In genomic region chr7:1729773-1730172, GRCh38 we compare ENCODE assay signal across 16 cellular contexts. TPM values are rescaled to one million over a fixed set of nuclear protein-coding genes. Genes with fewer than 3 reads are reported as not detected.
A peak's percentile ranks its signal among the peaks of the same experiment; 100 is the strongest.
DNase-seq lines count a peak whose midpoint lies in the region; ATAC-seq and TF ChIP-seq lines count a peak whose summit lies in the region.
"Had no signal": no experiment of that assay in that cellular context is flagged by ENCODE, and none has a peak within 500 bp of the region (broad histone marks: within the 10 kb centered on the region; RNA-seq: fewer than 3 reads in every experiment).

No MANE protein-coding gene starts in this region.

- no peak overlapping the region for H3K27ac Mint-ChIP-seq in activated CD8-positive, alpha-beta T cell treated with anti-CD3 and anti-CD28 coated beads, Interleukin-2, amount 10 ng/mL, durations not matched to agents 7 days and 5 days
- H3K27ac Mint-ChIP-seq: CD4-positive, CD25-positive, alpha-beta regulatory T cell; CD8-positive, alpha-beta T cell; GM23338; H9 had no signal

- no peak for TF ChIP-seq CTCF in heart left ventricle (IDR thresholded peaks at IDR 0.05)

- H3K4me1 Mint-ChIP-seq in activated CD8-positive, alpha-beta T cell treated with anti-CD3 and anti-CD28 coated beads, Interleukin-2, amount 10 ng/mL, durations not matched to agents 7 days and 5 days (ENCODE audit: low read depth), result no peaks in the 10 kb centered on the region

- intact Hi-C loops in left ventricle myocardium superior (cut with micrococcal nuclease) (no loop called here), heart left ventricle (cut with DNase I) (loop anchor here in 1 of 10 donors (5.0 kb wide), 1 partner anchor 62 kb away; no protein-coding TSS in a partner anchor)

- TF ChIP-seq POLR2A in heart left ventricle (IDR thresholded peaks at IDR 0.05), result no peak

- H3K4me3 Mint-ChIP-seq in activated CD8-positive, alpha-beta T cell treated with anti-CD3 and anti-CD28 coated beads, Interleukin-2, amount 10 ng/mL, durations not matched to agents 7 days and 5 days, result no peak overlapping the region
- H3K4me3 Mint-ChIP-seq: CD4-positive, CD25-positive, alpha-beta regulatory T cell; CD8-positive, alpha-beta T cell; GM23338; H9 had no signal

- ATAC-seq in left ventricle myocardium superior, result no peak
- no peak for ATAC-seq in heart left ventricle
- ATAC-seq in activated CD8-positive, alpha-beta T cell treated with anti-CD3 and anti-CD28 coated beads, Interleukin-2, amount 10 ng/mL, durations not matched to agents 7 days and 5 days, result no peak
- no peak for ATAC-seq in HG02970 (IDR thresholded peaks at IDR 0.05; ENCODE audit: low FRiP score, unreplicated experiment)
- ATAC-seq: CD8-positive, alpha-beta T cell; GM23338; HCT116 had no signal

- CTCF ChIA-PET in activated CD8-positive, alpha-beta T cell treated with anti-CD3 and anti-CD28 coated beads, Interleukin-2, amount 10 ng/mL, durations not matched to agents 7 days and 5 days (lab: Charles Lee), result no interaction called here

- H3K27me3 Mint-ChIP-seq in activated CD8-positive, alpha-beta T cell treated with anti-CD3 and anti-CD28 coated beads, Interleukin-2, amount 10 ng/mL, durations not matched to agents 7 days and 5 days (ENCODE audit: low read depth), result peaks cover 4% of the 10 kb centered on the region

- DNase-seq in left ventricle myocardium superior, result peak; percentile 16
- DNase-seq in heart left ventricle, result no peak
- peak; percentile 46 for DNase-seq in NCI-H345 (lab: John Stamatoyannopoulos, UW)
- DNase-seq in NCI-H69 (lab: John Stamatoyannopoulos, UW), result peak; percentile 62
- DNase-seq in activated CD8-positive, alpha-beta T cell treated with anti-CD3 and anti-CD28 coated beads, Interleukin-2, amount 10 ng/mL, durations not matched to agents 7 days and 5 days, result no peak
- DNase-seq: Caco-2; CD4-positive, CD25-positive, alpha-beta regulatory T cell; CD8-positive, alpha-beta T cell; DMS153; DND-41; H9 had no signal

- no peaks in the 10 kb centered on the region for H3K9me3 Mint-ChIP-seq in activated CD8-positive, alpha-beta T cell treated with anti-CD3 and anti-CD28 coated beads, Interleukin-2, amount 10 ng/mL, durations not matched to agents 7 days and 5 days (ENCODE audit: insufficient read depth)
- H3K9me3 Mint-ChIP-seq: CD8-positive, alpha-beta T cell had no signal

- peaks cover 0 to 27% (median 15%) of the 10 kb centered on the region in 12 donors for H3K9me3 ChIP-seq in heart left ventricle

- no peak overlapping the region for H3K27ac ChIP-seq in heart left ventricle
- H3K27ac ChIP-seq: C4-2B had no signal

- H3K36me3 Mint-ChIP-seq in activated CD8-positive, alpha-beta T cell treated with anti-CD3 and anti-CD28 coated beads, Interleukin-2, amount 10 ng/mL, durations not matched to agents 7 days and 5 days (ENCODE audit: low read depth), result no peaks in the 10 kb centered on the region
- H3K36me3 Mint-ChIP-seq: CD4-positive, CD25-positive, alpha-beta regulatory T cell; CD8-positive, alpha-beta T cell had no signal

- no peak overlapping the region for H3K4me3 ChIP-seq in heart left ventricle
- H3K4me3 ChIP-seq: GM23338 had no signal

- POLR2A ChIA-PET in activated CD8-positive, alpha-beta T cell treated with anti-CD3 and anti-CD28 coated beads, Interleukin-2, amount 10 ng/mL, durations not matched to agents 7 days and 5 days (lab: Charles Lee), result no interaction called here

- peaks cover 0 to 18% (median 4%) of the 10 kb centered on the region in 12 donors for H3K4me1 ChIP-seq in heart left ventricle
- H3K4me1 ChIP-seq: Caco-2 had no signal

- peaks cover 0 to 7% (median 0%) of the 10 kb centered on the region in 9 donors for H3K36me3 ChIP-seq in heart left ventricle

- no peaks in the 10 kb centered on the region for H3K27me3 ChIP-seq in heart left ventricle

- 89 to 93% (median 90%) methylated on average over 16 of the region's 16 CpGs for WGBS in heart left ventricle, 4 donors

RNA-seq across cellular contexts. Expression of gene ELFN1, which starts 59.7 kb away (rescaled TPM):
- total RNA-seq in left ventricle myocardium superior (12.0 TPM), heart left ventricle (10 to 100 TPM in 1 of 9 donors, 1 to 10 TPM in 8; 3.8 to 18.6 (median 6.8) TPM)
- 1 to 10 TPM; 2.6 to 5.9 TPM for polyA plus RNA-seq in heart left ventricle
- total RNA-seq in activated CD8-positive, alpha-beta T cell treated with anti-CD3 and anti-CD28 coated beads, Interleukin-2, amount 10 ng/mL, durations not matched to agents 7 days and 5 days, result not detected
- total RNA-seq: A673; CD4-positive, CD25-positive, alpha-beta regulatory T cell; CD8-positive, alpha-beta T cell had no signal
- polyA plus RNA-seq: CD4-positive, CD25-positive, alpha-beta regulatory T cell had no signal

Comparison
In these comparisons a context has a peak if more than half of its experiments do, and no peak if none do; other contexts are left out.
1. DNase-seq: peak in left ventricle myocardium superior (single experiment), NCI-H345 (single experiment) and NCI-H69 (single experiment); none in heart left ventricle (0 of 5) and activated CD8-positive, alpha-beta T cell treated with anti-CD3 and anti-CD28 coated beads, Interleukin-2, amount 10 ng/mL, durations not matched to agents 7 days and 5 days (single experiment).
2. RNA of gene ELFN1, which starts 59.7 kb away (total RNA-seq): 12.0 TPM in left ventricle myocardium superior (single experiment) and 3.8 to 18.6 TPM in heart left ventricle; not detected in activated CD8-positive, alpha-beta T cell treated with anti-CD3 and anti-CD28 coated beads, Interleukin-2, amount 10 ng/mL, durations not matched to agents 7 days and 5 days; every median in the first group is over 4 times any median in the second.